ENCODE assay signal across 2 cellular contexts in genomic region chr6:90183587-90184333, GRCh38.
TF ChIP-seq lines count a peak whose summit lies in the region.

No MANE protein-coding gene starts in this region.

TF ChIP-seq in IMR-90, 13 proteins besides CTCF, POLR2A, EP300 and RAD21 (continued from another document):
- TF ChIP-seq ELK1 (IDR thresholded peaks at IDR 0.05; ENCODE audit: borderline replicate concordance, low read depth, low read length) (no peak), MAZ (IDR thresholded peaks at IDR 0.05; ENCODE audit: borderline replicate concordance, low read depth, low read length) (no peak), BHLHE40 (IDR thresholded peaks at IDR 0.05; ENCODE audit: low read depth, low read length) (no peak), SMC3 (IDR thresholded peaks at IDR 0.05; ENCODE audit: low read depth, low read length) (no peak)

TF ChIP-seq in neural cell, 6 proteins besides CTCF, POLR2A, EP300 and RAD21 (continued from another document):
- TF ChIP-seq MXI1 (conservative IDR thresholded peaks at IDR 0.05; ENCODE audit: poor library complexity, severe bottlenecking), result no peak
